Comparison of ENCODE assay signal across 31 cellular contexts in genomic region chr6:167523426-167523825, GRCh38.
"Had no signal": no experiment of that assay in that cellular context is flagged by ENCODE, and none has a peak within 500 bp of the region (broad histone marks: within the 10 kb centered on the region; RNA-seq: fewer than 3 reads in every experiment).

No MANE protein-coding gene starts in this region.

- H3K4me3 ChIP-seq: ascending aorta, breast epithelium had no signal

- H3K27ac ChIP-seq: ascending aorta, brain microvascular endothelial cell, breast epithelium, VCaP had no signal

- DNase-seq: activated B cell treated with CpG ODN at 0.5 μM for 24 hours; activated CD4-positive, alpha-beta memory T cell treated with anti-CD3 and anti-CD28 coated beads for 36 hours; activated CD4-positive, alpha-beta T cell treated with anti-CD3 and anti-CD28 coated beads for 4 hours; activated CD4-positive, alpha-beta T cell treated with anti-CD3 and anti-CD28 coated beads, Interleukin-2, amount 10 ng/mL, durations not matched to agents 24 days and 14 days; activated CD4-positive, alpha-beta T cell treated with anti-CD3 and anti-CD28 coated beads, Interleukin-2, amount 50 U/mL, for 1 hour; activated CD4-positive, alpha-beta T cell treated with anti-CD3 and anti-CD28 coated beads, Interleukin-2, amount 50 U/mL, for 4 hours; activated CD4-positive, CD25-positive, alpha-beta regulatory T cell treated with anti-CD3 and anti-CD28 coated beads, Interleukin-2, amount 50 U/mL, for 72 hours; activated CD8-positive, alpha-beta memory T cell treated with anti-CD3 and anti-CD28 coated beads, Interleukin-2, amount 50 U/mL, for 4 hours; activated CD8-positive, alpha-beta T cell treated with anti-CD3 and anti-CD28 coated beads for 36 hours; activated effector memory CD4-positive, alpha-beta T cell treated with Interleukin-2 at 50 U/mL for 16 hours; activated gamma-delta T cell; activated naive CD4-positive, alpha-beta T cell treated with anti-CD3 and anti-CD28 coated beads, Interleukin-2, amount 10 ng/mL, durations not matched to agents 7 days and 5 days; activated naive CD4-positive, alpha-beta T cell treated with Interleukin-2 at 50 U/mL for 16 hours; activated naive CD8-positive, alpha-beta T cell treated with anti-CD3 and anti-CD28 coated beads, Interleukin-2, amount 10 ng/mL, durations not matched to agents 7 days and 5 days; activated naive CD8-positive, alpha-beta T cell treated with anti-CD3 and anti-CD28 coated beads, Interleukin-2, amount 50 U/mL, for 24 hours; activated T-cell treated with anti-CD3 and anti-CD28 coated beads for 4 hours; activated T-cell treated with anti-CD3 and anti-CD28 coated beads, Interleukin-2, amount 50 U/mL, for 1 hour; activated T-cell treated with anti-CD3 and anti-CD28 coated beads, Interleukin-2, amount 50 U/mL, for 4 hours; activated T-cell treated with anti-CD3 and anti-CD28 coated beads, Interleukin-2, amount 50 U/mL, for 72 hours; amygdala; anterior cingulate cortex; brain microvascular endothelial cell; caudate nucleus; cerebellar nuclear complex; SW 1271; T-helper 1 cell; T-helper 2 cell; T-helper 9 cell had no signal

- H3K4me1 ChIP-seq: ascending aorta, breast epithelium had no signal

- H3K9me3 ChIP-seq: ascending aorta, breast epithelium had no signal

- H3K36me3 ChIP-seq: ascending aorta, brain microvascular endothelial cell, breast epithelium had no signal

- H3K27me3 ChIP-seq: ascending aorta, brain microvascular endothelial cell had no signal

- ATAC-seq: activated CD8-positive, alpha-beta T cell treated with anti-CD3 and anti-CD28 coated beads for 36 hours; activated naive CD8-positive, alpha-beta T cell treated with anti-CD3 and anti-CD28 coated beads, Interleukin-2, amount 50 U/mL, for 24 hours; activated T-cell treated with anti-CD3 and anti-CD28 coated beads, Interleukin-2, amount 50 U/mL, for 4 hours; activated T-cell treated with anti-CD3 and anti-CD28 coated beads, Interleukin-2, amount 50 U/mL, for 72 hours had no signal
